ENCODE assay signal across 11 cellular contexts in genomic region chr17:59353106-59353854, GRCh38. TPM values are rescaled to one million over a fixed set of nuclear protein-coding genes. Genes with fewer than 3 reads are reported as not detected.
DNase-seq lines count a peak whose midpoint lies in the region; ATAC-seq and TF ChIP-seq lines count a peak whose summit lies in the region.
"Had no signal": no experiment of that assay in that cellular context is flagged by ENCODE, and none has a peak within 500 bp of the region (broad histone marks: within the 10 kb centered on the region; RNA-seq: fewer than 3 reads in every experiment).

No MANE protein-coding gene starts in this region.

- H3K9me3 Mint-ChIP-seq in GM23338 = no peaks in the 10 kb centered on the region
- H3K9me3 Mint-ChIP-seq in T-helper 2 cell treated with Interferon-gamma antibody and Interleukin-4, amounts not matched to agents 5 μg/mL and 100 μg/mL, for 36 hours = peaks cover 6% of the 10 kb centered on the region

- no peak overlapping the region for H3K9ac ChIP-seq in Karpas-422 (ENCODE audit: low read length)

- no peaks in the 10 kb centered on the region for H3K27me3 ChIP-seq in GM23338 (ENCODE audit: insufficient read depth)
- H3K27me3 ChIP-seq in dorsolateral prefrontal cortex = no peaks in the 10 kb centered on the region
- no peaks in the 10 kb centered on the region for H3K27me3 ChIP-seq in Karpas-422 (ENCODE audit: low read length)
- H3K27me3 ChIP-seq: foreskin keratinocyte had no signal

- H3K9me3 ChIP-seq in Karpas-422 (ENCODE audit: low read length) = no peaks in the 10 kb centered on the region

- H2AFZ ChIP-seq in GM23338 = no peak overlapping the region
- no peak overlapping the region for H2AFZ ChIP-seq in Karpas-422 (ENCODE audit: low read length)

- H3K4me2 ChIP-seq in GM23338 = 0 out of 2 replicates have a peak overlapping the region, but pooled peaks have one; percentile 23
- H3K4me2 ChIP-seq in Karpas-422 (ENCODE audit: low read depth, low read length, poor library complexity, severe bottlenecking) = no peak overlapping the region

- H3K4me1 ChIP-seq in GM23338 (ENCODE audit: insufficient read depth) (peaks cover 10% of the 10 kb centered on the region), Karpas-422 (ENCODE audit: low read length) (peaks cover 21% of the 10 kb centered on the region)
- H3K4me1 ChIP-seq: foreskin keratinocyte had no signal

- no peak for ATAC-seq in GM23338
- ATAC-seq in stimulated activated naive CD8-positive, alpha-beta T cell treated with anti-CD3 and anti-CD28 coated beads, Interleukin-15, Interleukin-2, amounts not matched to agents 100 U/mL and 50 U/mL, for 24 hours = peak; percentile 34
- ATAC-seq: foreskin keratinocyte had no signal

- no peaks in the 10 kb centered on the region for H3F3A ChIP-seq in GM23338 (replicated peaks; ENCODE audit: low read depth)

- peaks cover 2% of the 10 kb centered on the region for H3K27me3 Mint-ChIP-seq in GM23338 (ENCODE audit: insufficient read depth, low read depth, poor library complexity)
- H3K27me3 Mint-ChIP-seq in T-helper 2 cell treated with Interferon-gamma antibody and Interleukin-4, amounts not matched to agents 5 μg/mL and 100 μg/mL, for 36 hours (ENCODE audit: low read depth) = no peaks in the 10 kb centered on the region

- peaks cover 23% of the 10 kb centered on the region for H3K4me1 Mint-ChIP-seq in GM23338
- peaks cover 25% of the 10 kb centered on the region for H3K4me1 Mint-ChIP-seq in T-helper 2 cell treated with Interferon-gamma antibody and Interleukin-4, amounts not matched to agents 5 μg/mL and 100 μg/mL, for 36 hours (ENCODE audit: low read depth)

- intact Hi-C loops in dorsolateral prefrontal cortex (cut with DNase I) = no loop called here

- H4K20me1 ChIP-seq in GM23338 (replicated peaks; ENCODE audit: insufficient read depth) = no peaks in the 10 kb centered on the region
- H4K20me1 ChIP-seq in Karpas-422 (ENCODE audit: insufficient read depth, low read depth, low read length) = peaks cover 15% of the 10 kb centered on the region; the same call in 1 of the 2 replicates

- H3K9me2 ChIP-seq in GM23338 (ENCODE audit: insufficient read depth) = peaks cover 15% of the 10 kb centered on the region; the same call in 1 of the 2 replicates
- no peaks in the 10 kb centered on the region for H3K9me2 ChIP-seq in Karpas-422 (replicated peaks; ENCODE audit: insufficient read depth, low read length)

- no peak overlapping the region; the same call in 2 of the 3 replicates for H3K4me3 Mint-ChIP-seq in GM23338
- H3K4me3 Mint-ChIP-seq in T-helper 2 cell treated with Interferon-gamma antibody and Interleukin-4, amounts not matched to agents 5 μg/mL and 100 μg/mL, for 36 hours = peak overlapping the region; percentile 16

- peaks cover 10% of the 10 kb centered on the region for H3K36me3 Mint-ChIP-seq in GM23338 (ENCODE audit: low read depth)
- peaks cover 33% of the 10 kb centered on the region for H3K36me3 Mint-ChIP-seq in T-helper 2 cell treated with Interferon-gamma antibody and Interleukin-4, amounts not matched to agents 5 μg/mL and 100 μg/mL, for 36 hours (ENCODE audit: low read depth)

- TF ChIP-seq CTCF in GM23338 (conservative IDR thresholded peaks at IDR 0.05; ENCODE audit: low read depth in 2 of 2) (no peak), dorsolateral prefrontal cortex (IDR thresholded peaks at IDR 0.05 in 54 of 56, conservative IDR thresholded peaks at IDR 0.05 in 2 of 56; ENCODE audit: low read depth in 1 of 56, partially characterized antibody in 56 of 56) (no peak)

- 0 out of 2 replicates have a peak overlapping the region, but pooled peaks have one; percentile 9 for H3K27ac Mint-ChIP-seq in GM23338
- no peak overlapping the region for H3K27ac Mint-ChIP-seq in T-helper 2 cell treated with Interferon-gamma antibody and Interleukin-4, amounts not matched to agents 5 μg/mL and 100 μg/mL, for 36 hours

- H3K27ac ChIP-seq in GM23338 (ENCODE audit: low read depth) (0 out of 2 replicates have a peak overlapping the region, but pooled peaks have one; percentile 28), dorsolateral prefrontal cortex (peak overlapping the region in 56 of 59 donors; percentile 0 to 100 (median 98)), Karpas-422 (ENCODE audit: low read length) (no peak overlapping the region)
- H3K27ac ChIP-seq: foreskin keratinocyte had no signal

- DNase-seq in GM23338 (ENCODE audit: low spot score) (no peak), dorsolateral prefrontal cortex (peak in 2 of 10 donors; percentile 43 to 55), Karpas-422 (no peak), iPS-NIHi7 (ENCODE audit: extremely low spot score) (no peak), DMS114 treated with DMSO at 0.1 percent for 48 hours (lab: John Stamatoyannopoulos, UW; ENCODE audit: unreplicated experiment) (no peak)
- no peak for DNase-seq in T-helper 2 cell treated with Interferon-gamma antibody and Interleukin-4, amounts not matched to agents 5 μg/mL and 100 μg/mL, for 36 hours (ENCODE audit: low spot score)
- DNase-seq in stimulated activated naive CD8-positive, alpha-beta T cell treated with anti-CD3 and anti-CD28 coated beads, Interleukin-15, Interleukin-2, amounts not matched to agents 100 U/mL and 50 U/mL, for 24 hours = no peak
- DNase-seq: effector CD4-positive, alpha-beta T cell; foreskin keratinocyte; NCI-H187; stimulated activated CD4-positive, alpha-beta T cell treated with anti-CD3 and anti-CD28 coated beads, Interleukin-1b, Interleukin-23, amount 100 ng/mL, for 48 hours had no signal

- H3K36me3 ChIP-seq in GM23338 (ENCODE audit: insufficient read depth) (no peaks in the 10 kb centered on the region), Karpas-422 (ENCODE audit: insufficient read depth, low read length) (no peaks in the 10 kb centered on the region)

- H3K79me2 ChIP-seq in GM23338 (replicated peaks; ENCODE audit: insufficient read depth) (0 out of 2 replicates have a peak, but pooled peaks cover 2% of the 10 kb centered on the region), Karpas-422 (ENCODE audit: low read length) (no peaks in the 10 kb centered on the region)

- no peak overlapping the region for H3K4me3 ChIP-seq in GM23338
- H3K4me3 ChIP-seq in dorsolateral prefrontal cortex = peak overlapping the region in 2 of 59 donors; percentile 9 to 23
- no peak overlapping the region for H3K4me3 ChIP-seq in Karpas-422 (ENCODE audit: low read length)

TF ChIP-seq in GM23338, 12 proteins besides CTCF, POLR2A, EP300 and RAD21 (continues in another document):
- TF ChIP-seq ETS1 (IDR thresholded peaks at IDR 0.05) (no peak), POLR2AphosphoS5 (IDR thresholded peaks at IDR 0.05; ENCODE audit: low read depth) (no peak), EZH2 (IDR thresholded peaks at IDR 0.05; ENCODE audit: low read depth, unreplicated experiment) (no peak), NANOG (IDR thresholded peaks at IDR 0.05; ENCODE audit: borderline replicate concordance) (no peak), ZNF114 (CRISPR knock-in tag; IDR thresholded peaks at IDR 0.05) (no peak)

RNA-seq across cellular contexts. Expression of gene YPEL2, which starts 21.8 kb away (rescaled TPM):
- total RNA-seq in GM23338 (2014; rRNA removed; shearing (Covaris generic)) = 4.1 and 4.6 TPM in 2 replicates
- polyA plus RNA-seq in GM23338 (2016; fragmentation: Nextera tagmentation; extraction: Ambion mirVana) = 2.1 and 5.2 TPM in 2 replicates
- 100 to 1,000 TPM in 1 of 120 experiments, 10 to 100 TPM in 119; 35.6 to 117 (median 58.9) TPM for total RNA-seq in dorsolateral prefrontal cortex
- 3.5 and 6.1 TPM in 2 replicates for total RNA-seq in Karpas-422 (2014; rRNA removed; shearing (Covaris generic); ENCODE audit: low replicate concordance)
